ENCODE assay signal across 8 cellular contexts in the genomic region with DNA sequence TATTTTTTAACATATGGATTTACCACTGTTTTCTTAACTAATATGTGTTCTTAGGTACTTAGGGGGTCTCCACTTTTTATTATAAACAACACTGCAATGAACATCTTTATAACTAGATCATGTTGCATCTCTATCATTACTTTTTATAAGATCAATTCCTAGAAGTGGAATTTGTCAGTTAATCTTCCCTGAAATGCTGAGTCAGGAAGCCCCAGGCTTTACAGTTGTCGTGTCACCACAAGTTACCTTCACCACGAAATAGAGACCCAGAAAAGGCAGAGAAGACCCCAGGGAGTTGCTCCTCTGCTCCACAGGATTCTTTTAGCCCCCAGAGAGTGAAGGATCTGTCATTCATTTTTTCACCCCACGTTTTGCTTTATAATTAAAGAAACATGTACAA. TPM values are rescaled to one million over a fixed set of nuclear protein-coding genes. Genes with fewer than 3 reads are reported as not detected.
"Had no signal": no experiment of that assay in that cellular context is flagged by ENCODE, and none has a peak within 500 bp of the region (broad histone marks: within the 10 kb centered on the region; RNA-seq: fewer than 3 reads in every experiment).

No MANE protein-coding gene starts in this region.

- H3K4me3 ChIP-seq: GM23338, HAP-1 had no signal

- H3K4me1 ChIP-seq: HAP-1 had no signal

- ATAC-seq: GM23338, HCT116 had no signal

- H2AFZ ChIP-seq: GM23338 had no signal

- H3K4me2 ChIP-seq: GM23338 had no signal

- H3K9me3 ChIP-seq: HAP-1 had no signal

- DNase-seq: H7, HFFc6, KG1 had no signal

- H3K27ac ChIP-seq: HL-60 had no signal

- H3K36me3 ChIP-seq: HAP-1 had no signal

RNA-seq across cellular contexts. Expression of a gene that starts 34.5 kb away (rescaled TPM):
- polyA plus RNA-seq: IgD-negative memory B cell had no signal
